ENCODE assay signal across 12 cellular contexts in the genomic region with DNA sequence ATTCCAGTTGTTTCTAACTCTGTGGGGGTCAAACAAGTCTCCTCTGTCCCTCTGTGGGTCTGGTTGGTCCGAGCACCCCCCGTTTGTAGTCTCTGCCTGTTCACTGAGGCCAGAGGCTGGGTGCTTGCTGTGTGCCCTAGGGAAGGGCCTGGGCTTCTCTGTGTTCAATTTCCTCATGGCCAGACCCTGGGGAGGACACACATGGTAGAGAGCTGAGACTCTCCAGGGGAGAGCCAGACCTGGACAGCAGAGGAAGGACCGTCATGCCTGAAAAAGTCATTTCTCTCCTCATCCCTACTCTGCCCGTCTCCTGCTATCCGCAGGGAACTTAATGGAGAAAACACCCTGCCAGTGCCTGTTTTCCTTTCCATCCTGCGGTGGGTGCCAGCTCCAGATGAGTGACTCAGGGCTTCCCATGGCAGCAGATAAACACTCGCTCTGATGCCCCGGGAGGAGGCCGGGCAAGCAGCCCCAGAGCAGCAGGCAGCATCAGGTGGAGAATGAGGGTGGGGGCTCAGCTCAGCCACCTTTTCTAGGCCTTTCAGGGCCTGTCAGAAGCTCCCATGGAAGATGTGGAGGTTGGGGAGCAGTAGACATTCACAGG. TPM values are rescaled to one million over a fixed set of nuclear protein-coding genes. Genes with fewer than 3 reads are reported as not detected.
DNase-seq lines count a peak whose midpoint lies in the region; TF ChIP-seq lines count a peak whose summit lies in the region.
"Had no signal": no experiment of that assay in that cellular context is flagged by ENCODE, and none has a peak within 500 bp of the region (broad histone marks: within the 10 kb centered on the region; RNA-seq: fewer than 3 reads in every experiment).

No MANE protein-coding gene starts in this region.

- DNase-seq in AG10803 (ENCODE audit: low read depth): peak; percentile 78
- peak; percentile 98 for DNase-seq in MG63
- peak; percentile 84 for DNase-seq in dermis blood vessel endothelial cell
- DNase-seq in head of caudate nucleus: no peak
- no peak for DNase-seq in activated naive CD8-positive, alpha-beta T cell treated with anti-CD3 and anti-CD28 coated beads for 36 hours
- no peak for DNase-seq in caudate nucleus (lab: John Stamatoyannopoulos, UW)
- no peak for DNase-seq in pons (ENCODE audit: low spot score)
- DNase-seq: CD4-positive, CD25-positive, alpha-beta regulatory T cell; MM.1S had no signal

- peaks cover 13% of the 10 kb centered on the region for H3K4me1 Mint-ChIP-seq in nephron
- H3K4me1 Mint-ChIP-seq in activated naive CD8-positive, alpha-beta T cell treated with anti-CD3 and anti-CD28 coated beads for 36 hours: no peaks in the 10 kb centered on the region
- H3K4me1 Mint-ChIP-seq: CD4-positive, CD25-positive, alpha-beta regulatory T cell had no signal

- no peaks in the 10 kb centered on the region for H3K27me3 ChIP-seq in MG63

- H3K9me3 ChIP-seq in MG63: peaks cover 1% of the 10 kb centered on the region

- no peaks in the 10 kb centered on the region for H3K9me3 Mint-ChIP-seq in nephron
- H3K9me3 Mint-ChIP-seq in activated naive CD8-positive, alpha-beta T cell treated with anti-CD3 and anti-CD28 coated beads for 36 hours: no peaks in the 10 kb centered on the region

- no peak for TF ChIP-seq CTCF in AG10803 (conservative IDR thresholded peaks at IDR 0.05; ENCODE audit: low read length)
- TF ChIP-seq CTCF in nephron (IDR thresholded peaks at IDR 0.05; ENCODE audit: unreplicated experiment in 3 of 3): no peak

- no peak overlapping the region for H3K4me3 ChIP-seq in AG10803 (ENCODE audit: low read length)
- H3K4me3 ChIP-seq in MG63: no peak overlapping the region
- H3K4me3 ChIP-seq: GM12878 had no signal

- H3K4me3 Mint-ChIP-seq in nephron: no peak overlapping the region
- H3K4me3 Mint-ChIP-seq in activated naive CD8-positive, alpha-beta T cell treated with anti-CD3 and anti-CD28 coated beads for 36 hours: no peak overlapping the region
- H3K4me3 Mint-ChIP-seq: CD4-positive, CD25-positive, alpha-beta regulatory T cell had no signal

- H3K36me3 ChIP-seq in MG63: no peaks in the 10 kb centered on the region

- H3K27ac ChIP-seq in caudate nucleus (ENCODE audit: low read depth, low read length): no peak overlapping the region
- H3K27ac ChIP-seq: VCaP had no signal

- peak overlapping the region in 2 of 3 experiments; percentile 26 to 30 for H3K27ac Mint-ChIP-seq in nephron
- H3K27ac Mint-ChIP-seq in activated naive CD8-positive, alpha-beta T cell treated with anti-CD3 and anti-CD28 coated beads for 36 hours: no peak overlapping the region
- H3K27ac Mint-ChIP-seq: CD4-positive, CD25-positive, alpha-beta regulatory T cell had no signal

- H3K27me3 Mint-ChIP-seq in nephron (ENCODE audit: low read depth): peaks cover 8% of the 10 kb centered on the region
- no peaks in the 10 kb centered on the region for H3K27me3 Mint-ChIP-seq in activated naive CD8-positive, alpha-beta T cell treated with anti-CD3 and anti-CD28 coated beads for 36 hours

- intact Hi-C loops in head of caudate nucleus (cut with DNase I): no loop called here

- H3K36me3 Mint-ChIP-seq in nephron (ENCODE audit: low read depth): no peaks in the 10 kb centered on the region
- no peaks in the 10 kb centered on the region for H3K36me3 Mint-ChIP-seq in activated naive CD8-positive, alpha-beta T cell treated with anti-CD3 and anti-CD28 coated beads for 36 hours
- H3K36me3 Mint-ChIP-seq: CD4-positive, CD25-positive, alpha-beta regulatory T cell had no signal

RNA-seq across cellular contexts. Expression of gene SNAI1, which starts 51.9 kb away (rescaled TPM):
- 0.12 and 0.82 TPM in 2 replicates for total RNA-seq in MG63 (2014; rRNA removed; shearing (Covaris generic); ENCODE audit: low replicate concordance)
- total RNA-seq in dermis blood vessel endothelial cell: 1.5 TPM in 2 replicates
- under 1 TPM; 0.82 to 0.93 TPM for total RNA-seq in activated naive CD8-positive, alpha-beta T cell treated with anti-CD3 and anti-CD28 coated beads for 36 hours

Comparison
In these comparisons a context has a peak if more than half of its experiments do, and no peak if none do; other contexts are left out.
1. DNase-seq: peak in AG10803 (single experiment), MG63 (single experiment) and dermis blood vessel endothelial cell (single experiment); none in head of caudate nucleus (0 of 42), activated naive CD8-positive, alpha-beta T cell treated with anti-CD3 and anti-CD28 coated beads for 36 hours (single experiment), caudate nucleus (0 of 61) and pons (single experiment).